Comparison of ENCODE assay signal across 1 cellular context in genomic region chr7:66075590-66076458, GRCh38.
TF ChIP-seq lines count a peak whose summit lies in the region.

Gene ASL, plus strand, starts transcription at chr7:66075819. Its CDS starts 263 bp downstream, at chr7:66076082.

TF ChIP-seq in WTC11, 78 proteins besides CTCF, POLR2A, EP300 and RAD21 (continued from another document):
- TF ChIP-seq, protein P1, sequence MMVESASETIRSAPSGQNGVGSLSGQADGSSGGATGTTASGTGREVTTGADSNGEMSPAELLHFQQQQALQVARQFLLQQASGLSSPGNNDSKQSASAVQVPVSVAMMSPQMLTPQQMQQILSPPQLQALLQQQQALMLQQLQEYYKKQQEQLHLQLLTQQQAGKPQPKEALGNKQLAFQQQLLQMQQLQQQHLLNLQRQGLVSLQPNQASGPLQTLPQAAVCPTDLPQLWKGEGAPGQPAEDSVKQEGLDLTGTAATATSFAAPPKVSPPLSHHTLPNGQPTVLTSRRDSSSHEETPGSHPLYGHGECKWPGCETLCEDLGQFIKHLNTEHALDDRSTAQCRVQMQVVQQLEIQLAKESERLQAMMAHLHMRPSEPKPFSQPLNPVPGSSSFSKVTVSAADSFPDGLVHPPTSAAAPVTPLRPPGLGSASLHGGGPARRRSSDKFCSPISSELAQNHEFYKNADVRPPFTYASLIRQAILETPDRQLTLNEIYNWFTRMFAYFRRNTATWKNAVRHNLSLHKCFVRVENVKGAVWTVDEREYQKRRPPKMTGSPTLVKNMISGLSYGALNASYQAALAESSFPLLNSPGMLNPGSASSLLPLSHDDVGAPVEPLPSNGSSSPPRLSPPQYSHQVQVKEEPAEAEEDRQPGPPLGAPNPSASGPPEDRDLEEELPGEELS (CRISPR knock-in tag; IDR thresholded peaks at IDR 0.05), result peak; percentile 75
- TF ChIP-seq FOXP1 (CRISPR knock-in tag; IDR thresholded peaks at IDR 0.05; ENCODE audit: borderline replicate concordance) (peak; percentile 61; the same call in 1 of the 2 replicates), FOXK1 (CRISPR knock-in tag; IDR thresholded peaks at IDR 0.05) (peak; percentile 59), KAT7 (CRISPR knock-in tag; IDR thresholded peaks at IDR 0.05; ENCODE audit: borderline replicate concordance) (peak; percentile 94), NFE2L1 (CRISPR knock-in tag; IDR thresholded peaks at IDR 0.05) (0 out of 2 replicates have a peak, but pooled peaks have one; percentile 7), USF2 (CRISPR knock-in tag; IDR thresholded peaks at IDR 0.05) (no peak)
- TF ChIP-seq, protein P2, sequence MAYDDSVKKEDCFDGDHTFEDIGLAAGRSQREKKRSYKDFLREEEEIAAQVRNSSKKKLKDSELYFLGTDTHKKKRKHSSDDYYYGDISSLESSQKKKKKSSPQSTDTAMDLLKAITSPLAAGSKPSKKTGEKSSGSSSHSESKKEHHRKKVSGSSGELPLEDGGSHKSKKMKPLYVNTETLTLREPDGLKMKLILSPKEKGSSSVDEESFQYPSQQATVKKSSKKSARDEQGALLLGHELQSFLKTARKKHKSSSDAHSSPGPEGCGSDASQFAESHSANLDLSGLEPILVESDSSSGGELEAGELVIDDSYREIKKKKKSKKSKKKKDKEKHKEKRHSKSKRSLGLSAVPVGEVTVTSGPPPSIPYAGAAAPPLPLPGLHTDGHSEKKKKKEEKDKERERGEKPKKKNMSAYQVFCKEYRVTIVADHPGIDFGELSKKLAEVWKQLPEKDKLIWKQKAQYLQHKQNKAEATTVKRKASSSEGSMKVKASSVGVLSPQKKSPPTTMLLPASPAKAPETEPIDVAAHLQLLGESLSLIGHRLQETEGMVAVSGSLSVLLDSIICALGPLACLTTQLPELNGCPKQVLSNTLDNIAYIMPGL (CRISPR knock-in tag; IDR thresholded peaks at IDR 0.05), result no peak
- TF ChIP-seq, protein P3, sequence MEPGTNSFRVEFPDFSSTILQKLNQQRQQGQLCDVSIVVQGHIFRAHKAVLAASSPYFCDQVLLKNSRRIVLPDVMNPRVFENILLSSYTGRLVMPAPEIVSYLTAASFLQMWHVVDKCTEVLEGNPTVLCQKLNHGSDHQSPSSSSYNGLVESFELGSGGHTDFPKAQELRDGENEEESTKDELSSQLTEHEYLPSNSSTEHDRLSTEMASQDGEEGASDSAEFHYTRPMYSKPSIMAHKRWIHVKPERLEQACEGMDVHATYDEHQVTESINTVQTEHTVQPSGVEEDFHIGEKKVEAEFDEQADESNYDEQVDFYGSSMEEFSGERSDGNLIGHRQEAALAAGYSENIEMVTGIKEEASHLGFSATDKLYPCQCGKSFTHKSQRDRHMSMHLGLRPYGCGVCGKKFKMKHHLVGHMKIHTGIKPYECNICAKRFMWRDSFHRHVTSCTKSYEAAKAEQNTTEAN (CRISPR knock-in tag; IDR thresholded peaks at IDR 0.05), result peak; percentile 70; the same call in 1 of the 2 replicates
